Comparison of ENCODE assay signal across 8 cellular contexts in genomic region chr19:18388328-18389094, GRCh38. TPM values are rescaled to one million over a fixed set of nuclear protein-coding genes. Genes with fewer than 3 reads are reported as not detected.
DNase-seq lines count a peak whose midpoint lies in the region; ATAC-seq and TF ChIP-seq lines count a peak whose summit lies in the region.

No MANE protein-coding gene starts in this region.

- H3K27me3 ChIP-seq in right atrium auricular region, result no peaks in the 10 kb centered on the region
- no peaks in the 10 kb centered on the region for H3K27me3 ChIP-seq in vagina

- intact Hi-C loops in vagina (cut with DNase I), result no loop called here

- no peaks in the 10 kb centered on the region for H3K9me3 ChIP-seq in right atrium auricular region
- no peaks in the 10 kb centered on the region for H3K9me3 ChIP-seq in vagina

- no peak overlapping the region for H3K27ac Mint-ChIP-seq in activated naive CD8-positive, alpha-beta T cell

- H3K9me3 Mint-ChIP-seq in activated naive CD8-positive, alpha-beta T cell (ENCODE audit: low read depth), result no peaks in the 10 kb centered on the region

- H3K27ac ChIP-seq in right atrium auricular region (peak overlapping the region in 1 of 2 donors; percentile 31), vagina (peak overlapping the region; percentile 62)

- no peaks in the 10 kb centered on the region for H3K36me3 Mint-ChIP-seq in activated naive CD8-positive, alpha-beta T cell

- ATAC-seq in GM21529 (IDR thresholded peaks at IDR 0.05; ENCODE audit: unreplicated experiment) (peak; percentile 58), SK-N-SH treated with all-trans-retinoic acid at 6 μM for 48 hours (peak; percentile 75)

- H3K4me1 ChIP-seq in right atrium auricular region (peaks cover 0 to 25% of the 10 kb centered on the region in 2 donors), vagina (peaks cover 22% of the 10 kb centered on the region)

- H3K4me1 Mint-ChIP-seq in activated naive CD8-positive, alpha-beta T cell (ENCODE audit: low read depth), result peaks cover 4% of the 10 kb centered on the region

- H3K4me3 ChIP-seq in right atrium auricular region (peak overlapping the region in 1 of 2 donors; percentile 44), vagina (peak overlapping the region; percentile 32 to 47)

- peak overlapping the region; percentile 75 for H3K4me3 Mint-ChIP-seq in activated naive CD8-positive, alpha-beta T cell

- peaks cover 23% of the 10 kb centered on the region for H3K27me3 Mint-ChIP-seq in activated naive CD8-positive, alpha-beta T cell

- DNase-seq in DMS53 treated with DMSO at 0.1 percent for 48 hours (lab: John Stamatoyannopoulos, UW; ENCODE audit: unreplicated experiment) (peak; percentile 21), LoVo (ENCODE audit: low spot score) (peak; percentile 79), right atrium auricular region (ENCODE audit: low spot score) (peak; percentile 81), putamen (ENCODE audit: low spot score) (peak; percentile 44), vagina (ENCODE audit: extremely low spot score in 2 of 2) (no peak)

- no peak for TF ChIP-seq POLR2A in vagina (IDR thresholded peaks at IDR 0.05)

- H3K36me3 ChIP-seq in right atrium auricular region, result no peaks in the 10 kb centered on the region
- H3K36me3 ChIP-seq in vagina, result no peaks in the 10 kb centered on the region

- peak; percentile 99 to 100 for TF ChIP-seq CTCF in right atrium auricular region (IDR thresholded peaks at IDR 0.05)
- TF ChIP-seq CTCF in vagina (IDR thresholded peaks at IDR 0.05), result peak; percentile 95 to 98 (median 97)

TF ChIP-seq in SK-N-SH treated with all-trans-retinoic acid at 6 μM for 48 hours, 23 proteins besides CTCF, POLR2A, EP300 and RAD21 (continues in another document):
- TF ChIP-seq, protein P1, sequence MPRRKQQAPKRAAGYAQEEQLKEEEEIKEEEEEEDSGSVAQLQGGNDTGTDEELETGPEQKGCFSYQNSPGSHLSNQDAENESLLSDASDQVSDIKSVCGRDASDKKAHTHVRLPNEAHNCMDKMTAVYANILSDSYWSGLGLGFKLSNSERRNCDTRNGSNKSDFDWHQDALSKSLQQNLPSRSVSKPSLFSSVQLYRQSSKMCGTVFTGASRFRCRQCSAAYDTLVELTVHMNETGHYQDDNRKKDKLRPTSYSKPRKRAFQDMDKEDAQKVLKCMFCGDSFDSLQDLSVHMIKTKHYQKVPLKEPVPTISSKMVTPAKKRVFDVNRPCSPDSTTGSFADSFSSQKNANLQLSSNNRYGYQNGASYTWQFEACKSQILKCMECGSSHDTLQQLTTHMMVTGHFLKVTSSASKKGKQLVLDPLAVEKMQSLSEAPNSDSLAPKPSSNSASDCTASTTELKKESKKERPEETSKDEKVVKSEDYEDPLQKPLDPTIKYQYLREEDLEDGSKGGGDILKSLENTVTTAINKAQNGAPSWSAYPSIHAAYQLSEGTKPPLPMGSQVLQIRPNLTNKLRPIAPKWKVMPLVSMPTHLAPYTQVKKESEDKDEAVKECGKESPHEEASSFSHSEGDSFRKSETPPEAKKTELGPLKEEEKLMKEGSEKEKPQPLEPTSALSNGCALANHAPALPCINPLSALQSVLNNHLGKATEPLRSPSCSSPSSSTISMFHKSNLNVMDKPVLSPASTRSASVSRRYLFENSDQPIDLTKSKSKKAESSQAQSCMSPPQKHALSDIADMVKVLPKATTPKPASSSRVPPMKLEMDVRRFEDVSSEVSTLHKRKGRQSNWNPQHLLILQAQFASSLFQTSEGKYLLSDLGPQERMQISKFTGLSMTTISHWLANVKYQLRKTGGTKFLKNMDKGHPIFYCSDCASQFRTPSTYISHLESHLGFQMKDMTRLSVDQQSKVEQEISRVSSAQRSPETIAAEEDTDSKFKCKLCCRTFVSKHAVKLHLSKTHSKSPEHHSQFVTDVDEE (CRISPR knock-in tag; IDR thresholded peaks at IDR 0.05), result peak; percentile 55; the same call in 1 of the 2 replicates
- TF ChIP-seq ZFP3 (CRISPR knock-in tag; IDR thresholded peaks at IDR 0.05), result peak; percentile 86
- no peak for TF ChIP-seq OSR1 (CRISPR knock-in tag; IDR thresholded peaks at IDR 0.05)
- TF ChIP-seq TOX (CRISPR knock-in tag; IDR thresholded peaks at IDR 0.05; ENCODE audit: borderline replicate concordance), result no peak
- TF ChIP-seq CSDC2 (CRISPR knock-in tag; IDR thresholded peaks at IDR 0.05), result no peak
- TF ChIP-seq ISL1 (CRISPR knock-in tag; IDR thresholded peaks at IDR 0.05), result no peak
- no peak for TF ChIP-seq BACH2 (CRISPR knock-in tag; IDR thresholded peaks at IDR 0.05; ENCODE audit: borderline replicate concordance)
- no peak for TF ChIP-seq PPARA (CRISPR knock-in tag; IDR thresholded peaks at IDR 0.05; ENCODE audit: borderline replicate concordance)
- no peak; the same call in 1 of the 2 replicates for TF ChIP-seq GLIS3 (CRISPR knock-in tag; IDR thresholded peaks at IDR 0.05)
- no peak; the same call in 1 of the 2 replicates for TF ChIP-seq SNAI2 (CRISPR knock-in tag; IDR thresholded peaks at IDR 0.05)
- TF ChIP-seq, protein P2, sequence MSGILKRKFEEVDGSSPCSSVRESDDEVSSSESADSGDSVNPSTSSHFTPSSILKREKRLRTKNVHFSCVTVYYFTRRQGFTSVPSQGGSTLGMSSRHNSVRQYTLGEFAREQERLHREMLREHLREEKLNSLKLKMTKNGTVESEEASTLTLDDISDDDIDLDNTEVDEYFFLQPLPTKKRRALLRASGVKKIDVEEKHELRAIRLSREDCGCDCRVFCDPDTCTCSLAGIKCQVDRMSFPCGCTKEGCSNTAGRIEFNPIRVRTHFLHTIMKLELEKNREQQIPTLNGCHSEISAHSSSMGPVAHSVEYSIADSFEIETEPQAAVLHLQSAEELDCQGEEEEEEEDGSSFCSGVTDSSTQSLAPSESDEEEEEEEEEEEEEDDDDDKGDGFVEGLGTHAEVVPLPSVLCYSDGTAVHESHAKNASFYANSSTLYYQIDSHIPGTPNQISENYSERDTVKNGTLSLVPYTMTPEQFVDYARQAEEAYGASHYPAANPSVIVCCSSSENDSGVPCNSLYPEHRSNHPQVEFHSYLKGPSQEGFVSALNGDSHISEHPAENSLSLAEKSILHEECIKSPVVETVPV (CRISPR knock-in tag; IDR thresholded peaks at IDR 0.05), result no peak
- TF ChIP-seq ZNF565 (CRISPR knock-in tag; conservative IDR thresholded peaks at IDR 0.05; ENCODE audit: low read depth), result no peak
- TF ChIP-seq CREB5 (CRISPR knock-in tag; IDR thresholded peaks at IDR 0.05; ENCODE audit: low read depth), result no peak
- TF ChIP-seq TCF4 (CRISPR knock-in tag; IDR thresholded peaks at IDR 0.05; ENCODE audit: borderline replicate concordance), result no peak
- TF ChIP-seq ESRRG (CRISPR knock-in tag; IDR thresholded peaks at IDR 0.05), result peak; percentile 12; the same call in 1 of the 2 replicates
- TF ChIP-seq RARB (CRISPR knock-in tag; IDR thresholded peaks at IDR 0.05), result no peak
- no peak for TF ChIP-seq ZFP30 (CRISPR knock-in tag; IDR thresholded peaks at IDR 0.05)
- no peak for TF ChIP-seq ZC3H10 (CRISPR knock-in tag; IDR thresholded peaks at IDR 0.05)
- TF ChIP-seq, protein P3, sequence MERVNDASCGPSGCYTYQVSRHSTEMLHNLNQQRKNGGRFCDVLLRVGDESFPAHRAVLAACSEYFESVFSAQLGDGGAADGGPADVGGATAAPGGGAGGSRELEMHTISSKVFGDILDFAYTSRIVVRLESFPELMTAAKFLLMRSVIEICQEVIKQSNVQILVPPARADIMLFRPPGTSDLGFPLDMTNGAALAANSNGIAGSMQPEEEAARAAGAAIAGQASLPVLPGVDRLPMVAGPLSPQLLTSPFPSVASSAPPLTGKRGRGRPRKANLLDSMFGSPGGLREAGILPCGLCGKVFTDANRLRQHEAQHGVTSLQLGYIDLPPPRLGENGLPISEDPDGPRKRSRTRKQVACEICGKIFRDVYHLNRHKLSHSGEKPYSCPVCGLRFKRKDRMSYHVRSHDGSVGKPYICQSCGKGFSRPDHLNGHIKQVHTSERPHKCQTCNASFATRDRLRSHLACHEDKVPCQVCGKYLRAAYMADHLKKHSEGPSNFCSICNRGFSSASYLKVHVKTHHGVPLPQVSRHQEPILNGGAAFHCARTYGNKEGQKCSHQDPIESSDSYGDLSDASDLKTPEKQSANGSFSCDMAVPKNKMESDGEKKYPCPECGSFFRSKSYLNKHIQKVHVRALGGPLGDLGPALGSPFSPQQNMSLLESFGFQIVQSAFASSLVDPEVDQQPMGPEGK (CRISPR knock-in tag; IDR thresholded peaks at IDR 0.05; ENCODE audit: borderline replicate concordance), result no peak
- TF ChIP-seq ARNTL (CRISPR knock-in tag; IDR thresholded peaks at IDR 0.05; ENCODE audit: borderline replicate concordance, low read depth), result no peak
- TF ChIP-seq POU6F1 (CRISPR knock-in tag; IDR thresholded peaks at IDR 0.05; ENCODE audit: borderline replicate concordance, low read depth), result no peak

RNA-seq across cellular contexts. Expression of gene GDF15, which starts 2.6 kb away (rescaled TPM):
- total RNA-seq in right atrium auricular region (1 to 10 TPM; 1.1 to 2.7 TPM), vagina (25.5 TPM)

RNA-seq across cellular contexts. Expression of gene LRRC25, which starts 8.9 kb away (rescaled TPM):
- total RNA-seq in right atrium auricular region, result 1 to 10 TPM; 2.6 to 6.8 TPM
- total RNA-seq in vagina, result 3.9 TPM

RNA-seq across cellular contexts. Expression of gene SSBP4, which starts 30.7 kb away (rescaled TPM):
- total RNA-seq in right atrium auricular region, result 10 to 100 TPM; 31.7 to 59.5 TPM
- total RNA-seq in vagina, result 72.7 TPM

RNA-seq across cellular contexts. Expression of gene PGPEP1, which starts 48.1 kb away (rescaled TPM):
- total RNA-seq in right atrium auricular region, result 10 to 100 TPM; 16.4 to 20.6 TPM
- total RNA-seq in vagina, result 27.5 TPM

RNA-seq across cellular contexts. Expression of gene ISYNA1, which starts 49.4 kb away (rescaled TPM):
- total RNA-seq in right atrium auricular region, result 10 to 100 TPM; 24.1 to 49.4 TPM
- 57.5 TPM for total RNA-seq in vagina

Comparison
In these comparisons a context has a peak if more than half of its experiments do, and no peak if none do; other contexts are left out.
1. DNase-seq: peak in DMS53 treated with DMSO at 0.1 percent for 48 hours (single experiment), LoVo (single experiment), right atrium auricular region (single experiment) and putamen (single experiment); none in vagina (0 of 2).